In the genomic region with DNA sequence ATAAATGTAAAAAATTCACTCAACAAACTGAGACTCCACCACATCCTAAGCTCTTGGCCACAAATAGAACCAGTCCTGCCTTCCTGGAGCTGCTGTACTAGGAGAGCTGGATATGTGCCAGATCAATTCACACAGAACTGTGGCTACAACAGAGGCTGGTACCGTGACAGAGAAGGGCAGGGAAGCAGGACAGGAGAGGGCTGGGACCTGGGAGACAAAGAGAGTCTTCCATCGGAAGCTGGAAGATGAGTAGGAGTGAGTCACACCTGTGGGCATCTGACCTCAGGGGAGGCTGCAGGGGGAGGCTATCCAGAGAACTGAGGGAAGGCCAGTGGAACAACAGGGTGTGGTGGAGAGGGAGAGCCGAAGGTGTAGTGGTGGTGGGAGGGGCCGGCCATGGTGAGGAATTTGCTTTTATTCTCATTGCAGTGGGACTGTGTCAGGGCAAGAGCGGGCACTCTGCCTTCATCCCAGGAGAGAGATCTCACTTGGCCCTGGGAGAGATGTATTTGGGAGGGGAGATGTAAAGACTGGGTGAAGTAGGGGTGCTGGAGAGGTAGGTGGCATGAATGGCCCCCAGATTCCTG, we compare ENCODE assay signal across 6 cellular contexts. TPM values are rescaled to one million over a fixed set of nuclear protein-coding genes. Genes with fewer than 3 reads are reported as not detected.
DNase-seq lines count a peak whose midpoint lies in the region; ATAC-seq and TF ChIP-seq lines count a peak whose summit lies in the region.

No MANE protein-coding gene starts in this region.

- H3K4me1 Mint-ChIP-seq in activated CD4-positive, alpha-beta T cell treated with anti-CD3 and anti-CD28 coated beads, Interleukin-2, amount 10 ng/mL, durations not matched to agents 7 days and 5 days, result peaks cover 55% of the 10 kb centered on the region
- peaks cover 60% of the 10 kb centered on the region for H3K4me1 Mint-ChIP-seq in chondrocyte (ENCODE audit: low read depth)

- POLR2A ChIA-PET in activated CD4-positive, alpha-beta T cell treated with anti-CD3 and anti-CD28 coated beads, Interleukin-2, amount 10 ng/mL, durations not matched to agents 7 days and 5 days (lab: Charles Lee), result no interaction called here

- H3K4me1 ChIP-seq in psoas muscle, result peaks cover 60% of the 10 kb centered on the region

- ATAC-seq in psoas muscle, result peak in 3 of 4 donors; percentile 25 to 41 (median 39)
- no peak for ATAC-seq in HG03280 (IDR thresholded peaks at IDR 0.05; ENCODE audit: unreplicated experiment)

- peak overlapping the region; percentile 99 for H3K27ac ChIP-seq in psoas muscle

- H3K27me3 ChIP-seq in psoas muscle (ENCODE audit: insufficient read depth in 3 of 3, low read length in 2 of 3), result no peaks in the 10 kb centered on the region

- no peaks in the 10 kb centered on the region for H3K36me3 ChIP-seq in psoas muscle (ENCODE audit: insufficient read depth in 1 of 2, low read depth in 1 of 2)

- no peaks in the 10 kb centered on the region for H3K27me3 Mint-ChIP-seq in activated CD4-positive, alpha-beta T cell treated with anti-CD3 and anti-CD28 coated beads, Interleukin-2, amount 10 ng/mL, durations not matched to agents 7 days and 5 days
- no peaks in the 10 kb centered on the region for H3K27me3 Mint-ChIP-seq in chondrocyte (ENCODE audit: low read depth)

- DNase-seq in activated CD4-positive, alpha-beta T cell treated with anti-CD3 and anti-CD28 coated beads, Interleukin-2, amount 10 ng/mL, durations not matched to agents 7 days and 5 days, result no peak
- DNase-seq in activated CD4-positive, alpha-beta T cell treated with anti-CD3 and anti-CD28 coated beads for 4 hours, result no peak
- no peak for DNase-seq in chondrocyte (ENCODE audit: low spot score)
- DNase-seq in psoas muscle, result no peak
- no peak for DNase-seq in activated CD4-positive, alpha-beta T cell treated with anti-CD3 and anti-CD28 coated beads for 48 hours

- H3K36me3 Mint-ChIP-seq in activated CD4-positive, alpha-beta T cell treated with anti-CD3 and anti-CD28 coated beads, Interleukin-2, amount 10 ng/mL, durations not matched to agents 7 days and 5 days (ENCODE audit: low read depth), result peaks cover 3% of the 10 kb centered on the region
- no peaks in the 10 kb centered on the region for H3K36me3 Mint-ChIP-seq in chondrocyte (ENCODE audit: low read depth)

- no peaks in the 10 kb centered on the region for H3K9me3 Mint-ChIP-seq in activated CD4-positive, alpha-beta T cell treated with anti-CD3 and anti-CD28 coated beads, Interleukin-2, amount 10 ng/mL, durations not matched to agents 7 days and 5 days
- H3K9me3 Mint-ChIP-seq in chondrocyte (ENCODE audit: low read depth), result no peaks in the 10 kb centered on the region

- H3K9me3 ChIP-seq in psoas muscle, result no peaks in the 10 kb centered on the region

- H3K4me3 ChIP-seq in psoas muscle, result no peak overlapping the region

- WGBS in psoas muscle, 3 donors, result 23 to 27% (median 25%) methylated on average over 5 of the region's 5 CpGs

- intact Hi-C loops in psoas muscle (cut with DNase I), result loop anchor here in 1 of 2 donors (2.0 kb wide), 1 partner anchor 17 kb away; a partner anchor contains a TSS

- CTCF ChIA-PET in activated CD4-positive, alpha-beta T cell treated with anti-CD3 and anti-CD28 coated beads, Interleukin-2, amount 10 ng/mL, durations not matched to agents 7 days and 5 days (lab: Charles Lee), result interaction anchor here (1.0 to 10.2 kb wide), 6 partner anchors 9 to 34 kb away, joined by 3 to 66 read pairs (median 12); a partner anchor contains a TSS

- H3K27ac Mint-ChIP-seq in activated CD4-positive, alpha-beta T cell treated with anti-CD3 and anti-CD28 coated beads, Interleukin-2, amount 10 ng/mL, durations not matched to agents 7 days and 5 days, result peak overlapping the region; percentile 77
- peak overlapping the region; percentile 93 for H3K27ac Mint-ChIP-seq in chondrocyte (ENCODE audit: unreplicated experiment)

- TF ChIP-seq CTCF in chondrocyte (IDR thresholded peaks at IDR 0.05), result no peak
- TF ChIP-seq CTCF in psoas muscle (IDR thresholded peaks at IDR 0.05), result no peak

- no peak overlapping the region for H3K4me3 Mint-ChIP-seq in activated CD4-positive, alpha-beta T cell treated with anti-CD3 and anti-CD28 coated beads, Interleukin-2, amount 10 ng/mL, durations not matched to agents 7 days and 5 days
- H3K4me3 Mint-ChIP-seq in chondrocyte (ENCODE audit: unreplicated experiment), result peak overlapping the region; percentile 1

RNA-seq across cellular contexts. Expression of a gene that starts 1.9 kb away (rescaled TPM):
- 10 to 100 TPM; 80.2 to 92.5 TPM for total RNA-seq in activated CD4-positive, alpha-beta T cell treated with anti-CD3 and anti-CD28 coated beads, Interleukin-2, amount 10 ng/mL, durations not matched to agents 7 days and 5 days
- 264 to 272 TPM (median 271 TPM) in 3 replicates for total RNA-seq in chondrocyte
- total RNA-seq in psoas muscle, result 10 to 100 TPM; 27.9 to 82.3 (median 51.4) TPM
- polyA plus RNA-seq in psoas muscle, result 10 to 100 TPM; 12.7 to 19.2 (median 17.2) TPM

RNA-seq across cellular contexts. Expression of a gene that starts 10.2 kb away (rescaled TPM):
- total RNA-seq in activated CD4-positive, alpha-beta T cell treated with anti-CD3 and anti-CD28 coated beads, Interleukin-2, amount 10 ng/mL, durations not matched to agents 7 days and 5 days, result 10 to 100 TPM; 32.4 to 35.4 TPM
- total RNA-seq in chondrocyte (26.4 to 32.1 TPM (median 28.1 TPM) in 3 replicates), psoas muscle (10 to 100 TPM; 31.6 to 43.5 (median 38.0) TPM)
- 100 to 1,000 TPM in 1 of 3 donors, 10 to 100 TPM in 2; 58.8 to 118 (median 94.2) TPM for polyA plus RNA-seq in psoas muscle

RNA-seq across cellular contexts. Expression of a gene that starts 12.3 kb away (rescaled TPM):
- 10 to 100 TPM; 34.1 to 42.1 TPM for total RNA-seq in activated CD4-positive, alpha-beta T cell treated with anti-CD3 and anti-CD28 coated beads, Interleukin-2, amount 10 ng/mL, durations not matched to agents 7 days and 5 days
- total RNA-seq in chondrocyte (84.8 to 91.9 TPM (median 86.8 TPM) in 3 replicates), psoas muscle (100 to 1,000 TPM in 1 of 4 donors, 10 to 100 TPM in 3; 59.0 to 110 (median 66.9) TPM)
- 100 to 1,000 TPM in 1 of 3 donors, 10 to 100 TPM in 2; 66.9 to 112 (median 67.4) TPM for polyA plus RNA-seq in psoas muscle

RNA-seq across cellular contexts. Expression of a gene that starts 15.8 kb away (rescaled TPM):
- total RNA-seq in activated CD4-positive, alpha-beta T cell treated with anti-CD3 and anti-CD28 coated beads, Interleukin-2, amount 10 ng/mL, durations not matched to agents 7 days and 5 days, result 10 to 100 TPM; 69.2 to 96.7 TPM
- total RNA-seq in chondrocyte (28.1 to 82.0 TPM (median 81.3 TPM) in 3 replicates), psoas muscle (100 to 1,000 TPM; 208 to 345 (median 282) TPM)
- 100 to 1,000 TPM; 114 to 177 (median 170) TPM for polyA plus RNA-seq in psoas muscle

RNA-seq across cellular contexts. Expression of a gene that starts 35.2 kb away (rescaled TPM):
- total RNA-seq in activated CD4-positive, alpha-beta T cell treated with anti-CD3 and anti-CD28 coated beads, Interleukin-2, amount 10 ng/mL, durations not matched to agents 7 days and 5 days, result 10 to 100 TPM; 59.1 to 62.1 TPM
- total RNA-seq in chondrocyte, result 108 to 123 TPM (median 120 TPM) in 3 replicates
- 100 to 1,000 TPM in 1 of 4 donors, 10 to 100 TPM in 3; 77.8 to 106 (median 92.6) TPM for total RNA-seq in psoas muscle
- polyA plus RNA-seq in psoas muscle, result 10 to 100 TPM; 66.9 to 87.4 (median 79.4) TPM
